ENCODE assay signal across 15 cellular contexts in the genomic region with DNA sequence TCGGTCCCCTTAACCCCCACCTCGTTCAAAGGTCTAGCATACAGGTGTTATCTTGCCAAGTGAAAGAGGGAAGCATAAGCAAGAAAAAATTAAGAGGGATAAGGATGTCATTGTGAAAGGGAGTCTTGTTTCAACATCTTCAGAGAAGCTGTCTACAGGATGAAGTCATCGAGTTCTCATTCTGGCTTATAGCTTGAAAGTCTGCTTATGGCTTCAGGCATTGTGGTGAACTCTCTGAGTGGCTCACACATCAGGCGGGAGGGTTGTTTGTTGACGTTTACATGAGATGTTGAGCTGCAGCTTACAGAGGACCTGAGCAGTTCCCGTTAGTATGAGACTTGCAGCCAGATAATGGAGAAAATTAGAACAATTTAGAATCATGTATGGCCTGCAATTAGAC. TPM values are rescaled to one million over a fixed set of nuclear protein-coding genes. Genes with fewer than 3 reads are reported as not detected.
A peak's percentile ranks its signal among the peaks of the same experiment; 100 is the strongest.
DNase-seq lines count a peak whose midpoint lies in the region; ATAC-seq, FAIRE-seq and TF ChIP-seq lines count a peak whose summit lies in the region.
"Had no signal": no experiment of that assay in that cellular context is flagged by ENCODE, and none has a peak within 500 bp of the region (broad histone marks: within the 10 kb centered on the region; RNA-seq: fewer than 3 reads in every experiment).

No MANE protein-coding gene starts in this region.

- H3K36me3 Mint-ChIP-seq in osteocyte (ENCODE audit: unreplicated experiment), result no peaks in the 10 kb centered on the region
- H3K36me3 Mint-ChIP-seq: activated naive CD8-positive, alpha-beta T cell treated with anti-CD3 and anti-CD28 coated beads, Interleukin-2, amount 10 ng/mL, durations not matched to agents 7 days and 5 days had no signal

- H3K27ac Mint-ChIP-seq in osteocyte (ENCODE audit: unreplicated experiment), result no peak overlapping the region
- H3K27ac Mint-ChIP-seq: activated naive CD8-positive, alpha-beta T cell treated with anti-CD3 and anti-CD28 coated beads, Interleukin-2, amount 10 ng/mL, durations not matched to agents 7 days and 5 days had no signal

- H4K20me1 ChIP-seq in mammary epithelial cell (ENCODE audit: insufficient read depth, low read length), result no peaks in the 10 kb centered on the region
- no peaks in the 10 kb centered on the region for H4K20me1 ChIP-seq in keratinocyte (ENCODE audit: control insufficient read depth, extremely low read depth, insufficient read depth, low read length)

- H3K9me3 Mint-ChIP-seq in osteocyte (ENCODE audit: unreplicated experiment), result peaks cover 4% of the 10 kb centered on the region
- H3K9me3 Mint-ChIP-seq: activated naive CD8-positive, alpha-beta T cell treated with anti-CD3 and anti-CD28 coated beads, Interleukin-2, amount 10 ng/mL, durations not matched to agents 7 days and 5 days had no signal

- DNase-seq in ELF-1 (ENCODE audit: low read depth, low spot score) (peak; percentile 66), LHCN-M2 (ENCODE audit: low read depth) (peak; percentile 25), mammary epithelial cell (peak; percentile 85), keratinocyte (ENCODE audit: low read depth, low spot score) (peak; percentile 36), sigmoid colon (no peak), head of caudate nucleus (no peak), osteocyte (ENCODE audit: extremely low spot score, unreplicated experiment) (no peak)
- DNase-seq: activated naive CD8-positive, alpha-beta T cell treated with anti-CD3 and anti-CD28 coated beads, Interleukin-2, amount 10 ng/mL, durations not matched to agents 7 days and 5 days; COR-L47; hippocampal formation; NCI-H1092 treated with DMSO at 0.1 percent for 48 hours; Right ventricle myocardium superior had no signal

- H2AFZ ChIP-seq in mammary epithelial cell (ENCODE audit: low read depth, low read length) (no peak overlapping the region), keratinocyte (ENCODE audit: control insufficient read depth, low read length) (no peak overlapping the region)

- no TSS peak for BruUV-seq in mammary epithelial cell (replicated peaks; lab: Mats Ljungman, UMichigan)

- H3K36me3 ChIP-seq in mammary epithelial cell (ENCODE audit: insufficient read depth, low read length) (no peaks in the 10 kb centered on the region), keratinocyte (ENCODE audit: control insufficient read depth in 2 of 2, extremely low read depth in 1 of 2, insufficient read depth in 2 of 2, low read length in 2 of 2) (no peaks in the 10 kb centered on the region), sigmoid colon (no peaks in the 10 kb centered on the region)

- H3K27ac ChIP-seq in mammary epithelial cell (ENCODE audit: insufficient read depth, low read depth, low read length) (no peak overlapping the region), keratinocyte (ENCODE audit: control insufficient read depth, insufficient read depth, low read length) (no peak overlapping the region), sigmoid colon (no peak overlapping the region)

- no peak overlapping the region for H3K4me3 ChIP-seq in mammary epithelial cell (replicated peaks in 1 of 3; ENCODE audit: insufficient read depth in 1 of 3, low read depth in 2 of 3, low read length in 3 of 3)
- H3K4me3 ChIP-seq in keratinocyte (ENCODE audit: control insufficient read depth in 2 of 3, extremely low read depth in 1 of 3, insufficient read depth in 2 of 3, low read depth in 1 of 3, low read length in 3 of 3), result no peak overlapping the region
- no peak overlapping the region for H3K4me3 ChIP-seq in sigmoid colon
- H3K4me3 ChIP-seq: lung had no signal

- H3K4me1 Mint-ChIP-seq in osteocyte (ENCODE audit: unreplicated experiment), result peaks cover 10% of the 10 kb centered on the region

- H3K4me2 ChIP-seq in mammary epithelial cell (ENCODE audit: insufficient read depth, low read depth, low read length), result no peak overlapping the region
- H3K4me2 ChIP-seq in keratinocyte (ENCODE audit: control insufficient read depth, extremely low read depth, insufficient read depth, low read depth, low read length), result no peak overlapping the region

- TF ChIP-seq CTCF in mammary epithelial cell (conservative IDR thresholded peaks at IDR 0.05 in 1 of 2, IDR thresholded peaks at IDR 0.05 in 1 of 2; ENCODE audit: extremely low read depth in 1 of 2, insufficient read depth in 1 of 2, low read depth in 1 of 2, low read length in 2 of 2) (no peak), keratinocyte (optimal IDR thresholded peaks at IDR 0.05 in 1 of 3, IDR thresholded peaks at IDR 0.05 in 1 of 3, conservative IDR thresholded peaks at IDR 0.05 in 1 of 3; ENCODE audit: extremely low read depth in 1 of 3, insufficient read depth in 2 of 3, low read length in 3 of 3) (no peak), sigmoid colon (IDR thresholded peaks at IDR 0.05) (no peak), osteocyte (IDR thresholded peaks at IDR 0.05) (no peak)

- dilution Hi-C loops in mammary epithelial cell (cut with HindIII; ENCODE audit: low sequenced_read_pairs) (no loop called here), keratinocyte (cut with MboI; ENCODE audit: extremely low pct_ligation_motif_present, low sequenced_read_pairs) (no loop called here)

- H3K9me3 ChIP-seq in mammary epithelial cell (replicated peaks; ENCODE audit: insufficient read depth, low read length) (peaks cover 4% of the 10 kb centered on the region), keratinocyte (ENCODE audit: control insufficient read depth, low read depth, low read length) (no peaks in the 10 kb centered on the region), sigmoid colon (no peaks in the 10 kb centered on the region)

- in situ Hi-C loops in mammary epithelial cell (cut with MboI; ENCODE audit: low sequenced_read_pairs in 2 of 2), result no loop called here

- CTCF ChIA-PET in mammary epithelial cell (lab: Charles Lee; ENCODE audit: low non-redundant PET), result no interaction called here

- no peaks in the 10 kb centered on the region for H3K27me3 Mint-ChIP-seq in osteocyte (ENCODE audit: unreplicated experiment)
- H3K27me3 Mint-ChIP-seq: activated naive CD8-positive, alpha-beta T cell treated with anti-CD3 and anti-CD28 coated beads, Interleukin-2, amount 10 ng/mL, durations not matched to agents 7 days and 5 days had no signal

- peak; percentile 65 for FAIRE-seq in keratinocyte (lab: Jason Lieb, UNC)

- H3K27me3 ChIP-seq in mammary epithelial cell (ENCODE audit: insufficient read depth, low read length) (no peaks in the 10 kb centered on the region), keratinocyte (ENCODE audit: control insufficient read depth, extremely low read depth, insufficient read depth, low read length) (no peaks in the 10 kb centered on the region), sigmoid colon (no peaks in the 10 kb centered on the region)

- intact Hi-C loops in mammary epithelial cell (cut with micrococcal nuclease), result no loop called here
- intact Hi-C loops in sigmoid colon (cut with DNase I), result no loop called here
- intact Hi-C loops in head of caudate nucleus (cut with DNase I), result no loop called here

- TF ChIP-seq EP300 in sigmoid colon (IDR thresholded peaks at IDR 0.05), result no peak

- 19% methylated on average over 6 of the region's 6 CpGs for WGBS in mammary epithelial cell (ENCODE audit: low coverage, missing lambda C conversion rate)
- 73% methylated on average over 6 of the region's 6 CpGs; no CpG with 5 or more reads in 1 of the 2 donors for WGBS in sigmoid colon, 2 donors

- no peak overlapping the region for H3K4me3 Mint-ChIP-seq in osteocyte (ENCODE audit: unreplicated experiment)
- H3K4me3 Mint-ChIP-seq: activated naive CD8-positive, alpha-beta T cell treated with anti-CD3 and anti-CD28 coated beads, Interleukin-2, amount 10 ng/mL, durations not matched to agents 7 days and 5 days had no signal

- TF ChIP-seq POLR2A in sigmoid colon (IDR thresholded peaks at IDR 0.05), result no peak

- H3K79me2 ChIP-seq in mammary epithelial cell (ENCODE audit: insufficient read depth, low read length) (no peaks in the 10 kb centered on the region), keratinocyte (ENCODE audit: control insufficient read depth, insufficient read depth, low read length) (no peaks in the 10 kb centered on the region)

- H3K9me1 ChIP-seq in keratinocyte (ENCODE audit: control insufficient read depth, extremely low read depth, insufficient read depth, low read length), result no peaks in the 10 kb centered on the region

- H3K4me1 ChIP-seq in mammary epithelial cell (ENCODE audit: insufficient read depth, low read length) (peaks cover 7% of the 10 kb centered on the region), keratinocyte (ENCODE audit: control insufficient read depth, extremely low read depth, insufficient read depth, low read length) (no peaks in the 10 kb centered on the region), sigmoid colon (no peaks in the 10 kb centered on the region)

- no peak for ATAC-seq in HG03095 (IDR thresholded peaks at IDR 0.05; ENCODE audit: unreplicated experiment)

- H3K9ac ChIP-seq in mammary epithelial cell (ENCODE audit: insufficient read depth, low read length) (no peak overlapping the region), keratinocyte (ENCODE audit: control insufficient read depth, extremely low read depth, insufficient read depth, low read length) (no peak overlapping the region)

RNA-seq across cellular contexts. Expression of gene MAGEA9B, which starts 16.6 kb away (rescaled TPM):
- not detected in 2 replicates for total RNA-seq in LHCN-M2 (2014; rRNA removed)
- not detected for polyA plus RNA-seq in LHCN-M2 (2012)
- total RNA-seq in mammary epithelial cell, result not detected
- polyA plus RNA-seq in mammary epithelial cell, result not detected
- polyA minus RNA-seq in mammary epithelial cell, result not detected
- not detected in 3 replicates for polyA plus RNA-seq in keratinocyte
- not detected for polyA plus RNA-seq in keratinocyte (2011; ENCODE audit: low read depth)
- polyA plus RNA-seq in keratinocyte (2011; cell fraction: cytosol; rRNA removed), result not detected in 2 replicates
- not detected in 2 replicates for polyA plus RNA-seq in keratinocyte (2011; cell fraction: nucleus; rRNA removed)
- not detected in 2 replicates for polyA plus RNA-seq in keratinocyte (2012; ENCODE audit: low replicate concordance)
- polyA minus RNA-seq in keratinocyte, result not detected in 3 replicates
- polyA minus RNA-seq in keratinocyte (2011; cell fraction: cytosol; rRNA and poly(A)+ RNA removed), result not detected
- polyA minus RNA-seq in keratinocyte (2011; cell fraction: nucleus; rRNA and poly(A)+ RNA removed), result not detected in 2 replicates
- total RNA-seq in sigmoid colon, result not detected
- not detected for polyA plus RNA-seq in sigmoid colon
- total RNA-seq in osteocyte, result not detected in 2 replicates
- total RNA-seq: activated naive CD8-positive, alpha-beta T cell treated with anti-CD3 and anti-CD28 coated beads, Interleukin-2, amount 10 ng/mL, durations not matched to agents 7 days and 5 days; dermis microvascular lymphatic vessel endothelial cell; lung; Right ventricle myocardium superior had no signal
- polyA plus RNA-seq: lung had no signal

RNA-seq across cellular contexts. Expression of gene HSFX3, which starts 20.9 kb away (rescaled TPM):
- total RNA-seq in LHCN-M2 (2014; rRNA removed), result not detected in 2 replicates
- polyA plus RNA-seq in LHCN-M2 (2012), result not detected
- not detected for total RNA-seq in mammary epithelial cell
- not detected for polyA plus RNA-seq in mammary epithelial cell
- not detected for polyA minus RNA-seq in mammary epithelial cell
- polyA plus RNA-seq in keratinocyte, result not detected in 3 replicates
- not detected for polyA plus RNA-seq in keratinocyte (2011; ENCODE audit: low read depth)
- not detected in 2 replicates for polyA plus RNA-seq in keratinocyte (2011; cell fraction: cytosol; rRNA removed)
- polyA plus RNA-seq in keratinocyte (2011; cell fraction: nucleus; rRNA removed), result not detected in 2 replicates
- 0.18 TPM in 1 of 2 replicates, not detected in the other for polyA plus RNA-seq in keratinocyte (2012; ENCODE audit: low replicate concordance)
- not detected in 3 replicates for polyA minus RNA-seq in keratinocyte
- polyA minus RNA-seq in keratinocyte (2011; cell fraction: cytosol; rRNA and poly(A)+ RNA removed), result not detected
- not detected in 2 replicates for polyA minus RNA-seq in keratinocyte (2011; cell fraction: nucleus; rRNA and poly(A)+ RNA removed)
- not detected for total RNA-seq in sigmoid colon
- polyA plus RNA-seq in sigmoid colon, result not detected
- not detected in 2 replicates for total RNA-seq in osteocyte
- total RNA-seq: activated naive CD8-positive, alpha-beta T cell treated with anti-CD3 and anti-CD28 coated beads, Interleukin-2, amount 10 ng/mL, durations not matched to agents 7 days and 5 days; dermis microvascular lymphatic vessel endothelial cell; lung; Right ventricle myocardium superior had no signal
- polyA plus RNA-seq: lung had no signal

RNA-seq across cellular contexts. Expression of gene HSFX2, which starts 24.4 kb away (rescaled TPM):
- total RNA-seq in LHCN-M2 (2014; rRNA removed) (not detected in 2 replicates), mammary epithelial cell (not detected), sigmoid colon (not detected), osteocyte (0.64 TPM in 1 of 2 replicates, not detected in the other)
- 0.13 TPM for polyA plus RNA-seq in LHCN-M2 (2012)
- polyA plus RNA-seq in mammary epithelial cell (0.06 TPM), keratinocyte (0.10 to 0.40 TPM (median 0.39 TPM) in 3 replicates), sigmoid colon (under 1 TPM in 1 of 3 donors, not detected in 2; 0.39 TPM)
- polyA minus RNA-seq in mammary epithelial cell (not detected), keratinocyte (0.53 TPM in 1 of 3 replicates, not detected in the others)
- not detected for polyA plus RNA-seq in keratinocyte (2011; ENCODE audit: low read depth)
- 0.06 and 0.12 TPM in 2 replicates for polyA plus RNA-seq in keratinocyte (2011; cell fraction: cytosol; rRNA removed)
- 0.43 and 1.1 TPM in 2 replicates for polyA plus RNA-seq in keratinocyte (2011; cell fraction: nucleus; rRNA removed)
- 0.32 TPM in 1 of 2 replicates, not detected in the other for polyA plus RNA-seq in keratinocyte (2012; ENCODE audit: low replicate concordance)
- polyA minus RNA-seq in keratinocyte (2011; cell fraction: cytosol; rRNA and poly(A)+ RNA removed), result not detected
- polyA minus RNA-seq in keratinocyte (2011; cell fraction: nucleus; rRNA and poly(A)+ RNA removed), result 0.42 TPM in 1 of 2 replicates, not detected in the other
- total RNA-seq: Right ventricle myocardium superior had no signal

RNA-seq across cellular contexts. Expression of gene EOLA1, which starts 29.9 kb away (rescaled TPM):
- total RNA-seq in LHCN-M2 (2014; rRNA removed) (8.7 and 19.0 TPM in 2 replicates), mammary epithelial cell (10 to 100 TPM in 1 of 2 donors, 1 to 10 TPM in 1; 8.8 to 10.7 TPM), sigmoid colon (10 to 100 TPM in 3 of 4 donors, 1 to 10 TPM in 1; 8.7 to 14.4 (median 11.9) TPM), osteocyte (17.7 and 18.1 TPM in 2 replicates)
- 17.1 TPM for polyA plus RNA-seq in LHCN-M2 (2012)
- polyA plus RNA-seq in mammary epithelial cell (9.8 TPM), keratinocyte (8.9 to 12.4 TPM (median 9.3 TPM) in 3 replicates), sigmoid colon (10 to 100 TPM; 31.2 to 43.0 (median 34.2) TPM)
- polyA minus RNA-seq in mammary epithelial cell (0.52 TPM), keratinocyte (3.9 to 9.7 TPM (median 6.0 TPM) in 3 replicates)
- polyA plus RNA-seq in keratinocyte (2011; ENCODE audit: low read depth), result 9.7 TPM
- polyA plus RNA-seq in keratinocyte (2011; cell fraction: cytosol; rRNA removed), result 9.8 and 10.2 TPM in 2 replicates
- polyA plus RNA-seq in keratinocyte (2011; cell fraction: nucleus; rRNA removed), result 23.0 and 26.5 TPM in 2 replicates
- polyA plus RNA-seq in keratinocyte (2012; ENCODE audit: low replicate concordance), result 9.3 and 10.4 TPM in 2 replicates
- polyA minus RNA-seq in keratinocyte (2011; cell fraction: cytosol; rRNA and poly(A)+ RNA removed), result 13.2 TPM
- polyA minus RNA-seq in keratinocyte (2011; cell fraction: nucleus; rRNA and poly(A)+ RNA removed), result 17.0 and 17.5 TPM in 2 replicates

Comparison
In these comparisons a context has a peak if more than half of its experiments do, and no peak if none do; other contexts are left out.
1. DNase-seq: peak in ELF-1 (single experiment), LHCN-M2 (single experiment), mammary epithelial cell (single experiment) and keratinocyte (single experiment); none in sigmoid colon (single experiment), head of caudate nucleus (0 of 42) and osteocyte (single experiment).